10 cellular contexts compared by ENCODE assay signal in genomic region chr10:79182763-79183467, GRCh38.
A peak's percentile ranks its signal among the peaks of the same experiment; 100 is the strongest.
DNase-seq lines count a peak whose midpoint lies in the region; ATAC-seq and TF ChIP-seq lines count a peak whose summit lies in the region.
"Had no signal": no experiment of that assay in that cellular context is flagged by ENCODE, and none has a peak within 500 bp of the region (broad histone marks: within the 10 kb centered on the region; RNA-seq: fewer than 3 reads in every experiment).

No MANE protein-coding gene starts in this region.

- H3K4me3 ChIP-seq in ACC112 (ENCODE audit: low read depth, low read length) (no peak overlapping the region), PC-3 (ENCODE audit: low read length) (no peak overlapping the region), neuronal stem cell (ENCODE audit: low read length in 2 of 2) (no peak overlapping the region), H7 (ENCODE audit: insufficient read depth, low read depth, low read length) (no peak overlapping the region)
- no peak overlapping the region for H3K4me3 ChIP-seq in CD4-positive, alpha-beta memory T cell (ENCODE audit: low read length in 2 of 2)

- peak; percentile 58 for DNase-seq in PC-3
- DNase-seq in glutamatergic neuron = no peak
- DNase-seq in neuronal stem cell (ENCODE audit: low spot score) = no peak
- DNase-seq in CD4-positive, alpha-beta memory T cell = no peak
- no peak for DNase-seq in H7
- DNase-seq: activated CD4-positive, alpha-beta T cell treated with anti-CD3 and anti-CD28 coated beads for 36 hours; NCI-H2081 had no signal

- H2BK15ac ChIP-seq in neuronal stem cell (ENCODE audit: low read length) = no peak overlapping the region

- H2BK12ac ChIP-seq in neuronal stem cell (ENCODE audit: low read length) = no peak overlapping the region

- H4K91ac ChIP-seq in neuronal stem cell (ENCODE audit: low read depth, low read length, poor library complexity) = no peak overlapping the region

- H3K4me3 Mint-ChIP-seq in glutamatergic neuron (ENCODE audit: unreplicated experiment) = peak overlapping the region; percentile 57
- no peak overlapping the region for H3K4me3 Mint-ChIP-seq in CD4-positive, alpha-beta memory T cell
- H3K4me3 Mint-ChIP-seq: activated CD4-positive, alpha-beta T cell treated with anti-CD3 and anti-CD28 coated beads for 36 hours had no signal

- no peak overlapping the region for H4K8ac ChIP-seq in neuronal stem cell (ENCODE audit: low read depth, low read length)

- peak overlapping the region; percentile 18 for H2AK5ac ChIP-seq in neuronal stem cell (ENCODE audit: low read depth, low read length)

- H3K4me1 ChIP-seq in ACC112 (ENCODE audit: control insufficient read depth, insufficient read depth, low read length, unreplicated experiment) (peaks cover 83% of the 10 kb centered on the region), PC-3 (ENCODE audit: insufficient read depth, low read length) (peaks cover 35% of the 10 kb centered on the region), neuronal stem cell (ENCODE audit: control insufficient read depth in 2 of 2, insufficient read depth in 1 of 2, low read depth in 1 of 2, low read length in 2 of 2) (peaks cover 63 to 86% of the 10 kb centered on the region in 2 donors)
- no peaks in the 10 kb centered on the region for H3K4me1 ChIP-seq in CD4-positive, alpha-beta memory T cell (ENCODE audit: insufficient read depth, low read length)

- H3K9me2 ChIP-seq in PC-3 (replicated peaks; ENCODE audit: low read length) = no peaks in the 10 kb centered on the region

- H3K27ac ChIP-seq in ACC112 (ENCODE audit: low read depth, low read length) (peak overlapping the region; percentile 69), PC-3 (ENCODE audit: low read length) (peak overlapping the region; percentile 67), neuronal stem cell (replicated peaks; ENCODE audit: low read length) (no peak overlapping the region)
- no peak overlapping the region for H3K27ac ChIP-seq in CD4-positive, alpha-beta memory T cell (ENCODE audit: low read depth, low read length)

- no TSS peak for BruUV-seq in PC-3 (replicated peaks; lab: Mats Ljungman, UMichigan)

- no peak overlapping the region for H2BK120ac ChIP-seq in neuronal stem cell (ENCODE audit: low read depth, low read length)

- H3K23ac ChIP-seq in neuronal stem cell (ENCODE audit: low read depth, low read length, poor library complexity) = no peak overlapping the region

- CTCF ChIA-PET in PC-3 (lab: Charles Lee) = interaction anchor here (0.6 to 1.4 kb wide), 5 partner anchors 20 to 209 kb away, joined by 3 to 5 read pairs (median 3); no protein-coding TSS in a partner anchor
- CTCF ChIA-PET in CD4-positive, alpha-beta memory T cell (lab: Charles Lee; ENCODE audit: partially characterized antibody) = interaction anchor here (0.7 kb wide), 1 partner anchor 12 kb away, joined by 3 read pairs; no protein-coding TSS in a partner anchor

- ATAC-seq in PC-3 (peak; percentile 21), HG02678 (IDR thresholded peaks at IDR 0.05; ENCODE audit: unreplicated experiment) (no peak), HG03045 (IDR thresholded peaks at IDR 0.05; ENCODE audit: unreplicated experiment) (no peak)
- ATAC-seq: activated CD4-positive, alpha-beta T cell treated with anti-CD3 and anti-CD28 coated beads for 36 hours had no signal

- H3K27me3 Mint-ChIP-seq in glutamatergic neuron (ENCODE audit: unreplicated experiment) = peaks cover 24% of the 10 kb centered on the region
- H3K27me3 Mint-ChIP-seq in CD4-positive, alpha-beta memory T cell = no peaks in the 10 kb centered on the region
- H3K27me3 Mint-ChIP-seq: activated CD4-positive, alpha-beta T cell treated with anti-CD3 and anti-CD28 coated beads for 36 hours had no signal

- no peaks in the 10 kb centered on the region for H3K36me3 ChIP-seq in ACC112 (ENCODE audit: insufficient read depth, low read length)
- peaks cover 14% of the 10 kb centered on the region; the same call in 1 of the 2 replicates for H3K36me3 ChIP-seq in PC-3 (ENCODE audit: low read depth, low read length)
- H3K36me3 ChIP-seq in neuronal stem cell (replicated peaks in 1 of 2; ENCODE audit: control insufficient read depth in 2 of 2, insufficient read depth in 2 of 2, low read length in 2 of 2) = peaks cover 4 to 21% of the 10 kb centered on the region in 2 donors
- H3K36me3 ChIP-seq in CD4-positive, alpha-beta memory T cell (ENCODE audit: insufficient read depth, low read length) = no peaks in the 10 kb centered on the region
- H3K36me3 ChIP-seq in H7 (replicated peaks; ENCODE audit: control insufficient read depth, insufficient read depth, low read length) = no peaks in the 10 kb centered on the region

- H3K36me3 Mint-ChIP-seq in glutamatergic neuron (ENCODE audit: unreplicated experiment) = no peaks in the 10 kb centered on the region
- H3K36me3 Mint-ChIP-seq in CD4-positive, alpha-beta memory T cell = peaks cover 5% of the 10 kb centered on the region in 2 donors

- no peak for TF ChIP-seq CTCF in PC-3 (conservative IDR thresholded peaks at IDR 0.05; ENCODE audit: low read depth, low read length)
- no peak for TF ChIP-seq CTCF in glutamatergic neuron (IDR thresholded peaks at IDR 0.05; ENCODE audit: partially characterized antibody, unreplicated experiment)

- no peak overlapping the region for H3K9ac ChIP-seq in PC-3 (ENCODE audit: low read length)
- H3K9ac ChIP-seq in neuronal stem cell (ENCODE audit: low read depth, low read length, poor library complexity) = peak overlapping the region; percentile 56

- H3K79me1 ChIP-seq in neuronal stem cell (ENCODE audit: low read depth, low read length) = peaks cover 15% of the 10 kb centered on the region

- no peaks in the 10 kb centered on the region for H4K20me1 ChIP-seq in PC-3 (ENCODE audit: low read length)

- H3F3A ChIP-seq in PC-3 (ENCODE audit: low read length, unreplicated experiment) = no peaks in the 10 kb centered on the region

- no CpG with 5 or more reads among the region's 14 CpGs for WGBS in neuronal stem cell (ENCODE audit: extremely low coverage in 2 of 2, insufficient read length in 2 of 2, insufficient replicate concordance in 1 of 2), 2 donors

- H2BK5ac ChIP-seq in neuronal stem cell (ENCODE audit: low read length) = no peak overlapping the region

- H2AFZ ChIP-seq in ACC112 (ENCODE audit: low read length, unreplicated experiment) (no peak overlapping the region), PC-3 (ENCODE audit: low read length) (no peak overlapping the region), neuronal stem cell (ENCODE audit: low read length) (no peak overlapping the region)

- H3K18ac ChIP-seq in neuronal stem cell (ENCODE audit: low read length) = no peak overlapping the region

- peak overlapping the region; percentile 64 for H3K27ac Mint-ChIP-seq in glutamatergic neuron (ENCODE audit: unreplicated experiment)
- peak overlapping the region in 3 of 7 donors; percentile 34 to 82 (median 59) for H3K27ac Mint-ChIP-seq in CD4-positive, alpha-beta memory T cell
- H3K27ac Mint-ChIP-seq: activated CD4-positive, alpha-beta T cell treated with anti-CD3 and anti-CD28 coated beads for 36 hours had no signal

- H3K4me2 ChIP-seq in PC-3 (ENCODE audit: low read length) (no peak overlapping the region; the same call in 1 of the 2 replicates), neuronal stem cell (ENCODE audit: insufficient read depth, low read length, poor library complexity, severe bottlenecking) (no peak overlapping the region)

- intact Hi-C loops in PC-3 (cut with micrococcal nuclease) = no loop called here
- intact Hi-C loops in CD4-positive, alpha-beta memory T cell (cut with micrococcal nuclease) = no loop called here

- H3K4ac ChIP-seq in neuronal stem cell (ENCODE audit: low read length) = no peak overlapping the region

- H3K79me2 ChIP-seq in ACC112 (ENCODE audit: control insufficient read depth, insufficient read depth, low read length, unreplicated experiment) (no peaks in the 10 kb centered on the region), PC-3 (ENCODE audit: low read length) (peaks cover 11% of the 10 kb centered on the region)

- no peak overlapping the region for H3K14ac ChIP-seq in neuronal stem cell (ENCODE audit: low read length)

- peaks cover 29% of the 10 kb centered on the region for H3K9me3 Mint-ChIP-seq in glutamatergic neuron (ENCODE audit: unreplicated experiment)
- no peaks in the 10 kb centered on the region for H3K9me3 Mint-ChIP-seq in CD4-positive, alpha-beta memory T cell

- H3K4me1 Mint-ChIP-seq in glutamatergic neuron (ENCODE audit: low read depth, unreplicated experiment) = peaks cover 57% of the 10 kb centered on the region
- H3K4me1 Mint-ChIP-seq in CD4-positive, alpha-beta memory T cell = peaks cover 0 to 4% (median 2%) of the 10 kb centered on the region in 4 donors
- H3K4me1 Mint-ChIP-seq: activated CD4-positive, alpha-beta T cell treated with anti-CD3 and anti-CD28 coated beads for 36 hours had no signal

- H3K9me3 ChIP-seq in PC-3 (ENCODE audit: low read length) = no peaks in the 10 kb centered on the region
- no peaks in the 10 kb centered on the region for H3K9me3 ChIP-seq in neuronal stem cell (replicated peaks in 1 of 2; ENCODE audit: control insufficient read depth in 2 of 2, insufficient read depth in 1 of 2, low read depth in 1 of 2, low read length in 2 of 2)
- H3K9me3 ChIP-seq in CD4-positive, alpha-beta memory T cell (ENCODE audit: control insufficient read depth in 1 of 2, low read length in 2 of 2) = no peaks in the 10 kb centered on the region

- H3K27me3 ChIP-seq in ACC112 (ENCODE audit: insufficient read depth, low read length) = no peaks in the 10 kb centered on the region
- no peaks in the 10 kb centered on the region for H3K27me3 ChIP-seq in PC-3 (ENCODE audit: low read length)
- no peaks in the 10 kb centered on the region for H3K27me3 ChIP-seq in neuronal stem cell (ENCODE audit: control insufficient read depth in 3 of 3, insufficient read depth in 3 of 3, low read depth in 1 of 3, low read length in 3 of 3)
- no peaks in the 10 kb centered on the region for H3K27me3 ChIP-seq in CD4-positive, alpha-beta memory T cell (ENCODE audit: insufficient read depth, low read length)
- H3K27me3 ChIP-seq in H7 (ENCODE audit: control insufficient read depth, insufficient read depth, low read length) = no peaks in the 10 kb centered on the region

- POLR2A ChIA-PET in PC-3 (lab: Charles Lee; ENCODE audit: unreplicated experiment) = interaction anchor here (0.6 to 1.1 kb wide), 3 partner anchors 26 to 196 kb away, joined by 3 to 6 read pairs (median 5); no protein-coding TSS in a partner anchor
- POLR2A ChIA-PET in CD4-positive, alpha-beta memory T cell (lab: Charles Lee; ENCODE audit: partially characterized antibody) = no interaction called here

Comparison
In these comparisons a context has a peak if more than half of its experiments do, and no peak if none do; other contexts are left out.
1. H3K27ac ChIP-seq: peak in ACC112 (single experiment) and PC-3 (single experiment); none in neuronal stem cell (single experiment) and CD4-positive, alpha-beta memory T cell (single experiment).